ENCODE assay signal across 11 cellular contexts in the genomic region with DNA sequence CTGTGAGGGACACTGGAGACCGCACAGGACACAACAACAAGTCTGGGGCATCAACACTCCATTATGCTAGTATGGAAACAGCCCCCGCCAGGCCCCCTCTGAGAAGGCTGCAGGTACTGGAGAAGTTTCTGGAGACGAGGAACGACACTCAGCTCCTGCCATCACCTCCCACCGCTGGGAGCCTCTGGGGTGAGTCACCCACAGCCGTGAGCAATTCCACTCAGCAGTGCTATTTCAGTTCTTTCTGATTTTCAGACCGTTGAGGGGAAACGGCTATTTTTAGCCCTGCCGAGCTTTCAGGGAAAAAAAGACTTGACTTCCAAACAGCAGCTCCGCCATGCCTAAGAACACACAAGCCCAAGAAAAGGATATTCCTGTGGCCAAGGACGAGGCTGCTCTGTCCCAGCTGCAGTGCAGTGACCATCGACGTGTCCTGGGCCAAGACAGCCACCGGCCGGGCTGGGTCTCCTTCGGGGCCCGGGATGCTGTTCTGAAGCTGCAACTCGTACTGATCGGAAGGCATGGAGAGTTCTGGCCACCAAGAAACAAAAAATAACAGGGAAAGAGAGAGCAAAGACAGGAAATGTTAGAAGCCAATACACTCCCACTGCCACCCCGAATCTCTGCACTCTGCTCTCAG. TPM values are rescaled to one million over a fixed set of nuclear protein-coding genes. Genes with fewer than 3 reads are reported as not detected.
DNase-seq lines count a peak whose midpoint lies in the region; ATAC-seq and TF ChIP-seq lines count a peak whose summit lies in the region.
"Had no signal": no experiment of that assay in that cellular context is flagged by ENCODE, and none has a peak within 500 bp of the region (broad histone marks: within the 10 kb centered on the region; RNA-seq: fewer than 3 reads in every experiment).

No MANE protein-coding gene starts in this region.

- TF ChIP-seq POLR2A in testis (IDR thresholded peaks at IDR 0.05): no peak

- H3K9me3 ChIP-seq in right cardiac atrium (ENCODE audit: control insufficient read depth, low read length) (no peaks in the 10 kb centered on the region), testis (no peaks in the 10 kb centered on the region)

- H3K4me1 Mint-ChIP-seq in activated CD4-positive, alpha-beta T cell treated with anti-CD3 and anti-CD28 coated beads, Interleukin-2, amount 10 ng/mL, durations not matched to agents 7 days and 5 days: peaks cover 3% of the 10 kb centered on the region

- H3K36me3 ChIP-seq in testis (ENCODE audit: low read depth, missing control alignments): no peaks in the 10 kb centered on the region

- H3K27me3 ChIP-seq in right cardiac atrium (ENCODE audit: control insufficient read depth, insufficient read depth) (no peaks in the 10 kb centered on the region), testis (no peaks in the 10 kb centered on the region)

- H3K4me3 ChIP-seq in right cardiac atrium (ENCODE audit: low read length) (no peak overlapping the region), testis (no peak overlapping the region)

- no peak for DNase-seq in activated CD4-positive, alpha-beta T cell treated with anti-CD3 and anti-CD28 coated beads, Interleukin-2, amount 10 ng/mL, durations not matched to agents 7 days and 5 days
- DNase-seq in activated CD4-positive, alpha-beta T cell treated with anti-CD3 and anti-CD28 coated beads for 48 hours: no peak
- DNase-seq in astrocyte of the hippocampus (ENCODE audit: low read depth, low spot score) (peak; percentile 89), right cardiac atrium (peak in 1 of 3 donors; percentile 48), testis (peak; percentile 16), mesenteric fat pad (ENCODE audit: low spot score) (no peak)
- DNase-seq: 8988T, T-helper 2 cell had no signal

- CTCF ChIA-PET in activated CD4-positive, alpha-beta T cell treated with anti-CD3 and anti-CD28 coated beads, Interleukin-2, amount 10 ng/mL, durations not matched to agents 7 days and 5 days (lab: Charles Lee): interaction anchor here (1.2 to 1.5 kb wide), 3 partner anchors 11 to 26 kb away, joined by 3 to 8 read pairs (median 3); no protein-coding TSS in a partner anchor

- POLR2A ChIA-PET in activated CD4-positive, alpha-beta T cell treated with anti-CD3 and anti-CD28 coated beads, Interleukin-2, amount 10 ng/mL, durations not matched to agents 7 days and 5 days (lab: Charles Lee): no interaction called here

- peak; percentile 67 to 76 for ATAC-seq in right cardiac atrium
- no peak for ATAC-seq in GM19452 (IDR thresholded peaks at IDR 0.05; ENCODE audit: unreplicated experiment)
- no peak for ATAC-seq in GM19035 (IDR thresholded peaks at IDR 0.05; ENCODE audit: unreplicated experiment)
- ATAC-seq: natural killer cell treated with Interleukin-12 subunit alpha and Interleukin-12 subunit beta and Interleukin-15 and Interleukin-18, amount 100 ng/mL, for 72 hours had no signal

- H3K27ac Mint-ChIP-seq in activated CD4-positive, alpha-beta T cell treated with anti-CD3 and anti-CD28 coated beads, Interleukin-2, amount 10 ng/mL, durations not matched to agents 7 days and 5 days: peak overlapping the region; percentile 44

- TF ChIP-seq CTCF in testis (IDR thresholded peaks at IDR 0.05): no peak

- H3K4me1 ChIP-seq in right cardiac atrium (ENCODE audit: control insufficient read depth, insufficient read depth, low read length) (peaks cover 2% of the 10 kb centered on the region), testis (no peaks in the 10 kb centered on the region)

- 29% methylated on average over 20 of the region's 20 CpGs for WGBS in right cardiac atrium
- WGBS in testis, 2 donors: 65 to 78% methylated on average over 15 to 20 of the region's 20 CpGs

- intact Hi-C loops in right cardiac atrium (cut with DNase I) (no loop called here), testis (cut with DNase I; ENCODE audit: low total_unique reads) (no loop called here)

- H3K4me3 Mint-ChIP-seq in activated CD4-positive, alpha-beta T cell treated with anti-CD3 and anti-CD28 coated beads, Interleukin-2, amount 10 ng/mL, durations not matched to agents 7 days and 5 days: no peak overlapping the region
- H3K4me3 Mint-ChIP-seq: natural killer cell treated with Interleukin-12 subunit alpha and Interleukin-12 subunit beta and Interleukin-15 and Interleukin-18, amount 100 ng/mL, for 72 hours had no signal

- H3K9me3 Mint-ChIP-seq in activated CD4-positive, alpha-beta T cell treated with anti-CD3 and anti-CD28 coated beads, Interleukin-2, amount 10 ng/mL, durations not matched to agents 7 days and 5 days: no peaks in the 10 kb centered on the region
- H3K9me3 Mint-ChIP-seq: natural killer cell treated with Interleukin-12 subunit alpha and Interleukin-12 subunit beta and Interleukin-15 and Interleukin-18, amount 100 ng/mL, for 72 hours had no signal

- H3K36me3 Mint-ChIP-seq in activated CD4-positive, alpha-beta T cell treated with anti-CD3 and anti-CD28 coated beads, Interleukin-2, amount 10 ng/mL, durations not matched to agents 7 days and 5 days (ENCODE audit: low read depth): peaks cover 45% of the 10 kb centered on the region

- H3K27me3 Mint-ChIP-seq in activated CD4-positive, alpha-beta T cell treated with anti-CD3 and anti-CD28 coated beads, Interleukin-2, amount 10 ng/mL, durations not matched to agents 7 days and 5 days: no peaks in the 10 kb centered on the region
- H3K27me3 Mint-ChIP-seq: natural killer cell treated with Interleukin-12 subunit alpha and Interleukin-12 subunit beta and Interleukin-15 and Interleukin-18, amount 100 ng/mL, for 72 hours had no signal

- H3K27ac ChIP-seq in right cardiac atrium (ENCODE audit: low read length): peak overlapping the region; percentile 25
- H3K27ac ChIP-seq in testis: no peak overlapping the region

RNA-seq across cellular contexts. Expression of a gene that starts 40.8 kb away (rescaled TPM):
- 100 to 1,000 TPM; 196 to 204 TPM for total RNA-seq in activated CD4-positive, alpha-beta T cell treated with anti-CD3 and anti-CD28 coated beads, Interleukin-2, amount 10 ng/mL, durations not matched to agents 7 days and 5 days
- total RNA-seq in right cardiac atrium (1 to 10 TPM; 2.4 to 5.9 (median 4.4) TPM), testis (10 to 100 TPM; 37.4 to 44.0 TPM), mesenteric fat pad (1.5 TPM)
- polyA plus RNA-seq in right cardiac atrium (2.0 TPM), testis (ENCODE audit: insufficient read depth, low read depth, low replicate concordance) (26.2 TPM)

Comparison
In these comparisons a context has a peak if more than half of its experiments do, and no peak if none do; other contexts are left out.
1. DNase-seq: peak in astrocyte of the hippocampus (single experiment) and testis (single experiment); none in activated CD4-positive, alpha-beta T cell treated with anti-CD3 and anti-CD28 coated beads, Interleukin-2, amount 10 ng/mL, durations not matched to agents 7 days and 5 days (single experiment), activated CD4-positive, alpha-beta T cell treated with anti-CD3 and anti-CD28 coated beads for 48 hours (single experiment) and mesenteric fat pad (single experiment).
2. ATAC-seq: peak in right cardiac atrium (2 of 2); none in GM19452 (single experiment) and GM19035 (single experiment).
3. RNA of a gene that starts 40.8 kb away (total RNA-seq): 196 to 204 TPM in activated CD4-positive, alpha-beta T cell treated with anti-CD3 and anti-CD28 coated beads, Interleukin-2, amount 10 ng/mL, durations not matched to agents 7 days and 5 days and 37.4 to 44.0 TPM in testis; 2.4 to 5.9 TPM in right cardiac atrium and 1.5 TPM in mesenteric fat pad (single experiment); every median in the first group is over 4 times any median in the second.